ENCODE assay signal across 1 cellular context in genomic region chr5:149345147-149345891, GRCh38.
TF ChIP-seq lines count a peak whose summit lies in the region.

Gene GRPEL2, plus strand, starts transcription at chr5:149345499. Its CDS starts 41 bp downstream, at chr5:149345540.

TF ChIP-seq in HEK293, 187 proteins besides CTCF, POLR2A, EP300 and RAD21 (continued from another document and continues in another):
- peak; percentile 12; the same call in 1 of the 2 replicates for TF ChIP-seq INSM2 (tag by site-specific recombination; IDR thresholded peaks at IDR 0.05)
- TF ChIP-seq ZBTB48 (tag by site-specific recombination; IDR thresholded peaks at IDR 0.05): peak; percentile 28; the same call in 1 of the 2 replicates
- TF ChIP-seq MEIS1 (CRISPR knock-in tag; IDR thresholded peaks at IDR 0.05; ENCODE audit: borderline replicate concordance): no peak
- no peak for TF ChIP-seq ZNF600 (tag by site-specific recombination; IDR thresholded peaks at IDR 0.05)
- TF ChIP-seq ZNF658 (tag by site-specific recombination; IDR thresholded peaks at IDR 0.05): no peak
- no peak; the same call in 1 of the 2 replicates for TF ChIP-seq PATZ1 (tag by site-specific recombination; IDR thresholded peaks at IDR 0.05)
- no peak for TF ChIP-seq ZNF292 (tag by site-specific recombination; IDR thresholded peaks at IDR 0.05; ENCODE audit: borderline replicate concordance, low read depth)
- no peak for TF ChIP-seq HIC1 (tag by site-specific recombination; IDR thresholded peaks at IDR 0.05)
- TF ChIP-seq ZNF354C (tag by site-specific recombination; IDR thresholded peaks at IDR 0.05; ENCODE audit: borderline replicate concordance, low read depth): no peak
- no peak for TF ChIP-seq ZBTB6 (tag by site-specific recombination; IDR thresholded peaks at IDR 0.05)
- TF ChIP-seq ZEB2 (tag by site-specific recombination; IDR thresholded peaks at IDR 0.05): peak; percentile 83
- TF ChIP-seq ZFP37 (tag by site-specific recombination; IDR thresholded peaks at IDR 0.05): peak; percentile 98
- TF ChIP-seq ZNF350 (tag by site-specific recombination; IDR thresholded peaks at IDR 0.05): no peak
- no peak for TF ChIP-seq ZNF426 (tag by site-specific recombination; IDR thresholded peaks at IDR 0.05)
- no peak for TF ChIP-seq ZNF704 (tag by site-specific recombination; IDR thresholded peaks at IDR 0.05)
- peak; percentile 53 for TF ChIP-seq KLF1 (tag by site-specific recombination; IDR thresholded peaks at IDR 0.05)
- TF ChIP-seq ZNF768 (tag by site-specific recombination; IDR thresholded peaks at IDR 0.05): no peak
- TF ChIP-seq ZNF221 (tag by site-specific recombination; IDR thresholded peaks at IDR 0.05; ENCODE audit: borderline replicate concordance): no peak
- TF ChIP-seq ZNF501 (tag by site-specific recombination; IDR thresholded peaks at IDR 0.05): peak; percentile 95
- peak; percentile 70 for TF ChIP-seq GLIS2 (tag by site-specific recombination; IDR thresholded peaks at IDR 0.05)
- TF ChIP-seq EGR2 (tag by site-specific recombination; IDR thresholded peaks at IDR 0.05; ENCODE audit: low read depth): peak; percentile 99
- TF ChIP-seq ZNF302 (tag by site-specific recombination; IDR thresholded peaks at IDR 0.05; ENCODE audit: low read depth): no peak
- TF ChIP-seq PRDM1 (tag by site-specific recombination; IDR thresholded peaks at IDR 0.05): no peak
- no peak for TF ChIP-seq ZNF248 (tag by site-specific recombination; IDR thresholded peaks at IDR 0.05)
- TF ChIP-seq ZNF555 (tag by site-specific recombination; conservative IDR thresholded peaks at IDR 0.05): no peak
- TF ChIP-seq PBX3 (CRISPR knock-in tag; IDR thresholded peaks at IDR 0.05): peak; percentile 77; the same call in 1 of the 2 replicates
- no peak for TF ChIP-seq ZNF311 (tag by site-specific recombination; IDR thresholded peaks at IDR 0.05; ENCODE audit: borderline replicate concordance)
- no peak for TF ChIP-seq ZNF777 (tag by site-specific recombination; IDR thresholded peaks at IDR 0.05; ENCODE audit: borderline replicate concordance)
- TF ChIP-seq ZNF366 (tag by site-specific recombination; conservative IDR thresholded peaks at IDR 0.05): no peak; the same call in 1 of the 2 replicates
- no peak for TF ChIP-seq ZBTB49 (tag by site-specific recombination; IDR thresholded peaks at IDR 0.05; ENCODE audit: low read depth)
- TF ChIP-seq ZBTB10 (tag by site-specific recombination; IDR thresholded peaks at IDR 0.05): 0 out of 2 replicates have a peak, but pooled peaks have one; percentile 60
- no peak for TF ChIP-seq ZNF140 (tag by site-specific recombination; IDR thresholded peaks at IDR 0.05)
- peak; percentile 42; the same call in 1 of the 2 replicates for TF ChIP-seq ELK4 (IDR thresholded peaks at IDR 0.05; ENCODE audit: borderline replicate concordance, low read depth, low read length)
- TF ChIP-seq ZNF335 (tag by site-specific recombination; conservative IDR thresholded peaks at IDR 0.05): peak; percentile 98
- TF ChIP-seq ZNF645 (tag by site-specific recombination; IDR thresholded peaks at IDR 0.05): no peak
- TF ChIP-seq ZNF155 (tag by site-specific recombination; IDR thresholded peaks at IDR 0.05): no peak
- TF ChIP-seq ZNF132 (tag by site-specific recombination; IDR thresholded peaks at IDR 0.05; ENCODE audit: borderline replicate concordance): no peak
- TF ChIP-seq ZSCAN18 (tag by site-specific recombination; IDR thresholded peaks at IDR 0.05): 0 out of 2 replicates have a peak, but pooled peaks have one; percentile 30
- peak; percentile 65 for TF ChIP-seq ZNF629 (tag by site-specific recombination; IDR thresholded peaks at IDR 0.05)
- peak; percentile 64; the same call in 1 of the 2 replicates for TF ChIP-seq ZNF2 (tag by site-specific recombination; IDR thresholded peaks at IDR 0.05)
